ENCODE assay signal across 2 cellular contexts in genomic region chr7:1245596-1245995, GRCh38.
TF ChIP-seq lines count a peak whose summit lies in the region.

No MANE protein-coding gene starts in this region.

TF ChIP-seq in SK-N-SH, 30 proteins besides CTCF, POLR2A, EP300 and RAD21 (continued from another document):
- TF ChIP-seq, protein P1, sequence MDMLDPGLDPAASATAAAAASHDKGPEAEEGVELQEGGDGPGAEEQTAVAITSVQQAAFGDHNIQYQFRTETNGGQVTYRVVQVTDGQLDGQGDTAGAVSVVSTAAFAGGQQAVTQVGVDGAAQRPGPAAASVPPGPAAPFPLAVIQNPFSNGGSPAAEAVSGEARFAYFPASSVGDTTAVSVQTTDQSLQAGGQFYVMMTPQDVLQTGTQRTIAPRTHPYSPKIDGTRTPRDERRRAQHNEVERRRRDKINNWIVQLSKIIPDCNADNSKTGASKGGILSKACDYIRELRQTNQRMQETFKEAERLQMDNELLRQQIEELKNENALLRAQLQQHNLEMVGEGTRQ (IDR thresholded peaks at IDR 0.05; ENCODE audit: borderline replicate concordance, low read depth, low read length) = no peak
TF ChIP-seq in SK-N-SH: peak in this region for 0.

TF ChIP-seq in GM23338, 12 proteins besides CTCF, POLR2A, EP300 and RAD21 (continued from another document):
- TF ChIP-seq ZNF462 (CRISPR knock-in tag; IDR thresholded peaks at IDR 0.05) (no peak), EZH2phosphoT487 (IDR thresholded peaks at IDR 0.05; ENCODE audit: unreplicated experiment) (no peak), ZNF114 (CRISPR knock-in tag; IDR thresholded peaks at IDR 0.05) (no peak), JUNB (IDR thresholded peaks at IDR 0.05; ENCODE audit: unreplicated experiment) (no peak), STAT1 (IDR thresholded peaks at IDR 0.05; ENCODE audit: unreplicated experiment) (no peak), POLR2AphosphoS5 (IDR thresholded peaks at IDR 0.05; ENCODE audit: low read depth) (no peak), NANOG (IDR thresholded peaks at IDR 0.05; ENCODE audit: borderline replicate concordance) (no peak), REST (IDR thresholded peaks at IDR 0.05; ENCODE audit: unreplicated experiment) (no peak), ETS1 (IDR thresholded peaks at IDR 0.05) (no peak), CREB1 (CRISPR knock-in tag; IDR thresholded peaks at IDR 0.05; ENCODE audit: low read depth) (no peak), ZNF331 (CRISPR knock-in tag; IDR thresholded peaks at IDR 0.05; ENCODE audit: low read depth) (no peak)
TF ChIP-seq in GM23338: peak in this region for 0.
